1 cellular context compared by ENCODE assay signal in the genomic region with DNA sequence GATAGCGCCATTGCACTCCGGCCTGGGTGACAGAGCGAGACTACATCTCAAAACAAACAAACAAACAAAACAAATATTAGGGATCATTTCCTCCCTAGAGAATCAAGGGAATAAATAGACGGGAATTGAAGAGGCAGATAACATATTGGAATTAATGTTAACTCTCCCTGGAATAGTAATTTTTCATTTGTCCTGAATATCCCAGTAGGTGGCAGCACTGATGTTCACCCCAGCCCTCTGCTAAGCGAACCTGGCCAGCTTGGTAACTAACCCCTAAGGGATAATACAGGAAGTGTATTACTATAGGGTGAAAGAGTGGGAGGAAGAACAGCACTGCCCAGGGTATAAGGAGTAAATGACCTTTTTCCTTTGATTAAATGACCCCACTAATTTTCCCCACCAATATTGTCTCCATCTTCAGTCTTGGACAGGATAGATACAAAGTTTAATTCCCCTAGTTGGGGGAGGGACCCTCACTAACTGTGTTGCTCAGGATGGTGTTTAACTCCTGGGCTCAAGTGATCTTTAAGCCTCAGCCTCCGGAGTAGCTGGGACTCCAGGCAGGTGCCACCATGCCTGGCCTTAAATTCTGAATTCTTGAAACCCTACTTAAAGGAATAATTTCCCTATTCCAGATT.
TF ChIP-seq lines count a peak whose summit lies in the region.

No MANE protein-coding gene starts in this region.

TF ChIP-seq in liver, 16 proteins besides CTCF, POLR2A, EP300 and RAD21:
- TF ChIP-seq JUND (IDR thresholded peaks at IDR 0.05) (no peak), YY1 (IDR thresholded peaks at IDR 0.05) (no peak), TAF1 (conservative IDR thresholded peaks at IDR 0.05) (no peak), EGR1 (IDR thresholded peaks at IDR 0.05; ENCODE audit: low read depth in 2 of 2) (no peak), ZBTB33 (IDR thresholded peaks at IDR 0.05) (no peak), REST (IDR thresholded peaks at IDR 0.05) (no peak), GABPA (IDR thresholded peaks at IDR 0.05 in 1 of 2, conservative IDR thresholded peaks at IDR 0.05 in 1 of 2) (no peak), HNF4A (conservative IDR thresholded peaks at IDR 0.05) (no peak), HNF4G (IDR thresholded peaks at IDR 0.05) (no peak), RXRA (IDR thresholded peaks at IDR 0.05) (no peak), FOXA2 (IDR thresholded peaks at IDR 0.05) (no peak), ATF3 (IDR thresholded peaks at IDR 0.05) (no peak), FOXA1 (IDR thresholded peaks at IDR 0.05) (no peak), MAX (IDR thresholded peaks at IDR 0.05) (no peak), SP1 (IDR thresholded peaks at IDR 0.05) (no peak)
TF ChIP-seq in liver: peak in this region for 0.
